Comparison of ENCODE assay signal across 15 cellular contexts in genomic region chr7:57132336-57132735, GRCh38. TPM values are rescaled to one million over a fixed set of nuclear protein-coding genes. Genes with fewer than 3 reads are reported as not detected.
"Had no signal": no experiment of that assay in that cellular context is flagged by ENCODE, and none has a peak within 500 bp of the region (broad histone marks: within the 10 kb centered on the region; RNA-seq: fewer than 3 reads in every experiment).

TSS of gene ZNF479 (minus strand) at chr7:57132436. CDS start at chr7:57132324, 112 bp downstream.

RNA-seq across cellular contexts. Expression of gene ZNF479, which starts in this region (rescaled TPM):
- total RNA-seq: activated B cell treated with CpG ODN at 0.5 μM for 24 hours; activated CD4-positive, alpha-beta memory T cell treated with anti-CD3 and anti-CD28 coated beads for 36 hours; activated CD4-positive, alpha-beta memory T cell treated with anti-CD3 and anti-CD28 coated beads, Interleukin-2, amount 10 ng/mL, durations not matched to agents 7 days and 5 days; activated CD4-positive, alpha-beta T cell treated with anti-CD3 and anti-CD28 coated beads for 36 hours; activated CD4-positive, alpha-beta T cell treated with anti-CD3 and anti-CD28 coated beads, Interleukin-2, amount 10 ng/mL, durations not matched to agents 24 days and 14 days; activated CD4-positive, alpha-beta T cell treated with anti-CD3 and anti-CD28 coated beads, Interleukin-2, amount 10 ng/mL, durations not matched to agents 7 days and 5 days; activated CD8-positive, alpha-beta memory T cell treated with anti-CD3 and anti-CD28 coated beads for 36 hours; activated CD8-positive, alpha-beta memory T cell treated with anti-CD3 and anti-CD28 coated beads, Interleukin-2, amount 10 ng/mL, durations not matched to agents 7 days and 5 days; activated CD8-positive, alpha-beta T cell treated with anti-CD3 and anti-CD28 coated beads for 36 hours; activated CD8-positive, alpha-beta T cell treated with anti-CD3 and anti-CD28 coated beads, Interleukin-2, amount 10 ng/mL, durations not matched to agents 7 days and 5 days; T-cell; T-helper 1 cell treated with Interleukin-12 subunit alpha and Interleukin-12 subunit beta and Interleukin-4 antibody, amounts not matched to agents 30 ng/mL and 1 ng/mL, for 36 hours; T-helper 17 cell; T-helper 2 cell treated with Interferon-gamma antibody and Interleukin-4, amounts not matched to agents 100 ng/mL and 5 ng/mL, for 36 hours; WTC11 had no signal
